ENCODE assay signal across 27 cellular contexts in the genomic region with DNA sequence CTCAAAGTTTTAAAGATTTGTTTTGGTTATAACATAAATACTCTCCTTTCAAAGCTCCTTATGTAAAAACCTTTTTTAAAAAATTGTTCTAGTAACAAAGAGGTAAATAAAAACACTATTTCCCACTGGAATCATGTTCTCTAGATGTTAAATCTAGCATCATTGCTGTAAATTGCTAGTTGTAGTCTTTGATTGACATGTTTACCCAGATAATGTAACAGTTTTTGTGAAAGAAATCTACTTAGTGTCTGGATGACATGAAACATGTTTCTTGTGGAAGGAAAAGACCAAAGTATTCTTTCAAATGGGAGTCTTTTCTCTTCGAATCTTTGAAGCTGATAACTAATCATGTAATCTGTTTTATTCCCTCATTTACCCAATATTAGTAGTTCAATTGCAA.
"Had no signal": no experiment of that assay in that cellular context is flagged by ENCODE, and none has a peak within 500 bp of the region (broad histone marks: within the 10 kb centered on the region; RNA-seq: fewer than 3 reads in every experiment).

No MANE protein-coding gene starts in this region.

- DNase-seq: activated B cell treated with CpG ODN at 0.5 μM for 24 hours; activated CD4-positive, alpha-beta T cell treated with anti-CD3 and anti-CD28 coated beads for 48 hours; activated CD4-positive, alpha-beta T cell treated with anti-CD3 and anti-CD28 coated beads, Interleukin-2, amount 50 U/mL, for 1 hour; activated CD4-positive, alpha-beta T cell treated with anti-CD3 and anti-CD28 coated beads, Interleukin-2, amount 50 U/mL, for 48 hours; activated CD8-positive, alpha-beta memory T cell treated with anti-CD3 and anti-CD28 coated beads for 24 hours; activated CD8-positive, alpha-beta T cell treated with anti-CD3 and anti-CD28 coated beads for 36 hours; activated effector memory CD4-positive, alpha-beta T cell treated with Interleukin-2 at 50 U/mL for 16 hours; activated gamma-delta T cell treated with Interleukin-2 at 50 U/mL for 16 hours; activated naive CD4-positive, alpha-beta T cell treated with anti-CD3 and anti-CD28 coated beads, Interleukin-2, amount 50 U/mL, for 16 hours; activated naive CD4-positive, alpha-beta T cell treated with Interleukin-2 at 50 U/mL for 16 hours; activated T-cell treated with anti-CD3 and anti-CD28 coated beads, Interleukin-2, amount 50 U/mL, for 4 hours; amniotic stem cell; anterior cingulate cortex; brain microvascular endothelial cell; dorsolateral prefrontal cortex; effector memory CD4-positive, alpha-beta T cell; erythroblast; foreskin keratinocyte; gastrocnemius medialis; glutamatergic neuron; heart left ventricle; T-helper 1 cell; T-helper 17 cell; T1000; WERI-Rb-1 had no signal

- H3K27me3 ChIP-seq: brain microvascular endothelial cell, dorsolateral prefrontal cortex, esophagus muscularis mucosa, foreskin keratinocyte, gastrocnemius medialis, heart left ventricle had no signal

- H3K9me3 ChIP-seq: esophagus muscularis mucosa, gastrocnemius medialis, heart left ventricle had no signal

- H3K36me3 ChIP-seq: brain microvascular endothelial cell, esophagus muscularis mucosa, gastrocnemius medialis, heart left ventricle, WERI-Rb-1 had no signal

- H3K4me1 ChIP-seq: esophagus muscularis mucosa, gastrocnemius medialis, heart left ventricle had no signal

- H3K27ac ChIP-seq: brain microvascular endothelial cell, coronary artery, dorsolateral prefrontal cortex, esophagus muscularis mucosa, foreskin keratinocyte, gastrocnemius medialis, heart left ventricle, WERI-Rb-1 had no signal

- H3K4me3 ChIP-seq: coronary artery, dorsolateral prefrontal cortex, esophagus muscularis mucosa, gastrocnemius medialis, heart left ventricle had no signal
